1 cellular context compared by ENCODE assay signal in the genomic region with DNA sequence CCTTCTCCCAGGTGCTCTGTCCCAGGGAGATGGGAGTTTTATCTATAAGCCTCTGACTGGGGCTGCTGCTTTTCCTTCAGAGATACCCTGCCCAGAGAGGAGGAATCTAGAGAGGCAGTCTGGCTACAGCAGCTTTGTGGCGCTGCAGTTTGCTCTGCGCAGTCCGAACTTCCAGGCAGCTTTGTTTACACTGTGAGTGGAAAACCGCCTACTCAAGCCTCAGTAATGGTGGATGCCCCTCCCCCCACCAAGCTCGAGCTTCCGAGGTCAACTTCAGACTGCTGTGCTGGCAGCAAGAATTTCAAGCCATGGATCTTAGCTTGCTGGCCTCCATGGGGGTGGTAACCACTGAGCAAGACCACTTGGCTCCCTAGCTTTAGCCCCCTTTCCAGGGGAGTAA.
TF ChIP-seq lines count a peak whose summit lies in the region.
"Not testable (repeated sequence)": the region's sequence is repeated elsewhere in the genome, so short reads cannot be mapped to it uniquely, and the experiment has no call there.

No MANE protein-coding gene starts in this region.

TF ChIP-seq in HepG2, 621 proteins besides CTCF, POLR2A, EP300 and RAD21:
- TF ChIP-seq, protein P1, sequence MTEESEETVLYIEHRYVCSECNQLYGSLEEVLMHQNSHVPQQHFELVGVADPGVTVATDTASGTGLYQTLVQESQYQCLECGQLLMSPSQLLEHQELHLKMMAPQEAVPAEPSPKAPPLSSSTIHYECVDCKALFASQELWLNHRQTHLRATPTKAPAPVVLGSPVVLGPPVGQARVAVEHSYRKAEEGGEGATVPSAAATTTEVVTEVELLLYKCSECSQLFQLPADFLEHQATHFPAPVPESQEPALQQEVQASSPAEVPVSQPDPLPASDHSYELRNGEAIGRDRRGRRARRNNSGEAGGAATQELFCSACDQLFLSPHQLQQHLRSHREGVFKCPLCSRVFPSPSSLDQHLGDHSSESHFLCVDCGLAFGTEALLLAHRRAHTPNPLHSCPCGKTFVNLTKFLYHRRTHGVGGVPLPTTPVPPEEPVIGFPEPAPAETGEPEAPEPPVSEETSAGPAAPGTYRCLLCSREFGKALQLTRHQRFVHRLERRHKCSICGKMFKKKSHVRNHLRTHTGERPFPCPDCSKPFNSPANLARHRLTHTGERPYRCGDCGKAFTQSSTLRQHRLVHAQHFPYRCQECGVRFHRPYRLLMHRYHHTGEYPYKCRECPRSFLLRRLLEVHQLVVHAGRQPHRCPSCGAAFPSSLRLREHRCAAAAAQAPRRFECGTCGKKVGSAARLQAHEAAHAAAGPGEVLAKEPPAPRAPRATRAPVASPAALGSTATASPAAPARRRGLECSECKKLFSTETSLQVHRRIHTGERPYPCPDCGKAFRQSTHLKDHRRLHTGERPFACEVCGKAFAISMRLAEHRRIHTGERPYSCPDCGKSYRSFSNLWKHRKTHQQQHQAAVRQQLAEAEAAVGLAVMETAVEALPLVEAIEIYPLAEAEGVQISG (CRISPR knock-in tag; IDR thresholded peaks at IDR 0.05) = peak; percentile 37; the same call in 1 of the 2 replicates
- 0 out of 2 replicates have a peak, but pooled peaks have one; percentile 15 for TF ChIP-seq FOXK1 (CRISPR knock-in tag; IDR thresholded peaks at IDR 0.05; ENCODE audit: borderline replicate concordance, low read depth)
- TF ChIP-seq FOXA1 (IDR thresholded peaks at IDR 0.05) = not testable (repeated sequence)
- peak; percentile 57 for TF ChIP-seq FOXA1 (CRISPR knock-in tag; IDR thresholded peaks at IDR 0.05)
- peak; percentile 19; the same call in 1 of the 2 replicates for TF ChIP-seq ZNF788 (CRISPR knock-in tag; IDR thresholded peaks at IDR 0.05; ENCODE audit: borderline replicate concordance)
- peak; percentile 33; the same call in 1 of the 2 replicates for TF ChIP-seq GABPB1 (CRISPR knock-in tag; IDR thresholded peaks at IDR 0.05)
- TF ChIP-seq HOMEZ (CRISPR knock-in tag; IDR thresholded peaks at IDR 0.05; ENCODE audit: low read depth) = peak; percentile 26; the same call in 1 of the 2 replicates
- TF ChIP-seq, protein P2, sequence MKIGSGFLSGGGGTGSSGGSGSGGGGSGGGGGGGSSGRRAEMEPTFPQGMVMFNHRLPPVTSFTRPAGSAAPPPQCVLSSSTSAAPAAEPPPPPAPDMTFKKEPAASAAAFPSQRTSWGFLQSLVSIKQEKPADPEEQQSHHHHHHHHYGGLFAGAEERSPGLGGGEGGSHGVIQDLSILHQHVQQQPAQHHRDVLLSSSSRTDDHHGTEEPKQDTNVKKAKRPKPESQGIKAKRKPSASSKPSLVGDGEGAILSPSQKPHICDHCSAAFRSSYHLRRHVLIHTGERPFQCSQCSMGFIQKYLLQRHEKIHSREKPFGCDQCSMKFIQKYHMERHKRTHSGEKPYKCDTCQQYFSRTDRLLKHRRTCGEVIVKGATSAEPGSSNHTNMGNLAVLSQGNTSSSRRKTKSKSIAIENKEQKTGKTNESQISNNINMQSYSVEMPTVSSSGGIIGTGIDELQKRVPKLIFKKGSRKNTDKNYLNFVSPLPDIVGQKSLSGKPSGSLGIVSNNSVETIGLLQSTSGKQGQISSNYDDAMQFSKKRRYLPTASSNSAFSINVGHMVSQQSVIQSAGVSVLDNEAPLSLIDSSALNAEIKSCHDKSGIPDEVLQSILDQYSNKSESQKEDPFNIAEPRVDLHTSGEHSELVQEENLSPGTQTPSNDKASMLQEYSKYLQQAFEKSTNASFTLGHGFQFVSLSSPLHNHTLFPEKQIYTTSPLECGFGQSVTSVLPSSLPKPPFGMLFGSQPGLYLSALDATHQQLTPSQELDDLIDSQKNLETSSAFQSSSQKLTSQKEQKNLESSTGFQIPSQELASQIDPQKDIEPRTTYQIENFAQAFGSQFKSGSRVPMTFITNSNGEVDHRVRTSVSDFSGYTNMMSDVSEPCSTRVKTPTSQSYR (CRISPR knock-in tag; IDR thresholded peaks at IDR 0.05; ENCODE audit: borderline replicate concordance) = peak; percentile 89
- peak; percentile 53; the same call in 1 of the 2 replicates for TF ChIP-seq FOXA3 (CRISPR knock-in tag; IDR thresholded peaks at IDR 0.05)
